Comparison of ENCODE assay signal across 8 cellular contexts in genomic region chr15:56886878-56887781, GRCh38. TPM values are rescaled to one million over a fixed set of nuclear protein-coding genes. Genes with fewer than 3 reads are reported as not detected.
DNase-seq lines count a peak whose midpoint lies in the region; ATAC-seq and TF ChIP-seq lines count a peak whose summit lies in the region.

No MANE protein-coding gene starts in this region.

- intact Hi-C loops in aorta (cut with DNase I), result loop anchor here (1.0 to 10.0 kb wide), 3 partner anchors 31 to 155 kb away; partner anchors contain the start of genes TCF12 (in 2 of the 2) and ZNF280D (in 1 of the 2)

- H3K27ac ChIP-seq in aorta (ENCODE audit: low read depth in 1 of 2, low read length in 2 of 2), result peak overlapping the region; percentile 88 to 98

- peak; percentile 54 for ATAC-seq in GM18508 (IDR thresholded peaks at IDR 0.05; ENCODE audit: insufficient read depth, unreplicated experiment)
- peak; percentile 78 for ATAC-seq in HG02943 (IDR thresholded peaks at IDR 0.05; ENCODE audit: low read depth, unreplicated experiment)
- ATAC-seq in aorta (ENCODE audit: low FRiP score), result peak; percentile 98

- peak; percentile 57 to 79 for DNase-seq in NCI-H187 (lab: John Stamatoyannopoulos, UW)
- peak; percentile 74 for DNase-seq in T-helper 9 cell
- peak; percentile 82 for DNase-seq in astrocyte of the cerebellum (ENCODE audit: low read depth)
- peak; percentile 89 to 95 for DNase-seq in hippocampal formation (lab: John Stamatoyannopoulos, UW)
- peak; percentile 77 for DNase-seq in renal cortical epithelial cell (ENCODE audit: low read depth)
- DNase-seq in aorta, result peak; percentile 96 to 97

- H3K27me3 ChIP-seq in aorta (ENCODE audit: control insufficient read depth in 1 of 2, insufficient read depth in 2 of 2, low read length in 1 of 2), result no peaks in the 10 kb centered on the region

- WGBS in aorta, 2 donors, result 0 to 1% methylated on average over 70 to 79 of the region's 79 CpGs

- H3K36me3 ChIP-seq in aorta (ENCODE audit: control insufficient read depth in 1 of 2, insufficient read depth in 2 of 2, low read length in 1 of 2), result no peaks in the 10 kb centered on the region

- peak overlapping the region; percentile 53 for H3K4me3 ChIP-seq in astrocyte of the cerebellum (ENCODE audit: low read depth, low read length)
- H3K4me3 ChIP-seq in aorta (ENCODE audit: low read length in 2 of 2), result peak overlapping the region; percentile 38 to 58

- H3K9me3 ChIP-seq in aorta (ENCODE audit: control insufficient read depth, low read length), result no peaks in the 10 kb centered on the region

- in situ Hi-C loops in astrocyte of the cerebellum (cut with HindIII; ENCODE audit: low sequenced_read_pairs), result no loop called here

- no peaks in the 10 kb centered on the region for H3K4me1 ChIP-seq in aorta (ENCODE audit: control insufficient read depth in 1 of 2, insufficient read depth in 2 of 2, low read length in 2 of 2)

- TF ChIP-seq CTCF in astrocyte of the cerebellum (IDR thresholded peaks at IDR 0.05; ENCODE audit: low read depth, low read length, missing control alignments), result no peak

RNA-seq across cellular contexts. Expression of gene TCF12, which starts 31.3 kb away (rescaled TPM):
- total RNA-seq in renal cortical epithelial cell (34.7 and 87.6 TPM in 2 replicates), aorta (100 to 1,000 TPM; 102 to 158 TPM)
- polyA plus RNA-seq in aorta, result 10 to 100 TPM; 17.8 to 26.7 TPM

Comparison
In these comparisons a context has a peak if more than half of its experiments do, and no peak if none do; other contexts are left out.
1. Peak in every context shown above with its lines: DNase-seq, ATAC-seq, H3K4me3 ChIP-seq and H3K27ac ChIP-seq.